In genomic region chr7:1644341-1645070, GRCh38 we compare ENCODE assay signal across 21 cellular contexts. TPM values are rescaled to one million over a fixed set of nuclear protein-coding genes. Genes with fewer than 3 reads are reported as not detected.
DNase-seq lines count a peak whose midpoint lies in the region; TF ChIP-seq lines count a peak whose summit lies in the region.
"Had no signal": no experiment of that assay in that cellular context is flagged by ENCODE, and none has a peak within 500 bp of the region (broad histone marks: within the 10 kb centered on the region; RNA-seq: fewer than 3 reads in every experiment).

No MANE protein-coding gene starts in this region.

- H3K79me2 ChIP-seq in osteoblast (ENCODE audit: insufficient read depth, low read length), result no peaks in the 10 kb centered on the region

- H4K20me1 ChIP-seq in osteoblast (ENCODE audit: insufficient read depth, low read length), result no peaks in the 10 kb centered on the region

- H3K4me3 Mint-ChIP-seq in activated naive CD4-positive, alpha-beta T cell treated with anti-CD3 and anti-CD28 coated beads, Interleukin-2, amount 50 U/mL, for 24 hours, result no peak overlapping the region
- no peak overlapping the region for H3K4me3 Mint-ChIP-seq in activated naive CD4-positive, alpha-beta T cell treated with anti-CD3 and anti-CD28 coated beads, Interleukin-2, amount 10 ng/mL, durations not matched to agents 7 days and 5 days
- H3K4me3 Mint-ChIP-seq in MCF 10A (ENCODE audit: unreplicated experiment), result no peak overlapping the region
- H3K4me3 Mint-ChIP-seq: CD8-positive, alpha-beta T cell; HFFc6 had no signal

- no peaks in the 10 kb centered on the region for H3K4me1 Mint-ChIP-seq in activated naive CD4-positive, alpha-beta T cell treated with anti-CD3 and anti-CD28 coated beads, Interleukin-2, amount 50 U/mL, for 24 hours
- H3K4me1 Mint-ChIP-seq in activated naive CD4-positive, alpha-beta T cell treated with anti-CD3 and anti-CD28 coated beads, Interleukin-2, amount 10 ng/mL, durations not matched to agents 7 days and 5 days, result no peaks in the 10 kb centered on the region
- H3K4me1 Mint-ChIP-seq in MCF 10A (ENCODE audit: insufficient read depth, unreplicated experiment), result no peaks in the 10 kb centered on the region

- no TSS peak for BruUV-seq in MCF 10A (replicated peaks; lab: Mats Ljungman, UMichigan)

- in situ Hi-C loops in transverse colon (cut with MboI; ENCODE audit: low pct_ligation_motif_present in 1 of 4, low pct_unique_long_range_greater_than_20kb in 1 of 4, low sequenced_read_pairs in 3 of 4), result no loop called here

- DNase-seq in activated naive CD4-positive, alpha-beta T cell treated with anti-CD3 and anti-CD28 coated beads, Interleukin-2, amount 10 ng/mL, durations not matched to agents 7 days and 5 days, result no peak
- DNase-seq in D341Med (ENCODE audit: low spot score), result peak; percentile 17
- peak; percentile 48 for DNase-seq in islet precursor cell
- DNase-seq in osteoblast (ENCODE audit: insufficient read length, low spot score, missing footprints), result peak; percentile 86
- DNase-seq in NCI-H2081 (lab: John Stamatoyannopoulos, UW), result no peak
- DNase-seq in MCF 10A (ENCODE audit: unreplicated experiment), result no peak
- no peak for DNase-seq in transverse colon
- DNase-seq: AML-193; Calu3; CD8-positive, alpha-beta T cell; DMS 273 treated with DMSO at 0.1 percent for 48 hours; DMS53; DND-41; EL; GOT3; HFFc6 had no signal

- H2AFZ ChIP-seq in osteoblast (ENCODE audit: low read length), result no peak overlapping the region

- intact Hi-C loops in MCF 10A (cut with micrococcal nuclease) (no loop called here), transverse colon (cut with DNase I; ENCODE audit: low total_unique reads) (no loop called here)

- H3K9me3 ChIP-seq in osteoblast (ENCODE audit: low read depth, low read length) (no peaks in the 10 kb centered on the region), transverse colon (no peaks in the 10 kb centered on the region)
- H3K9me3 ChIP-seq: A549 had no signal

- POLR2A ChIA-PET in MCF 10A (lab: Yijun Ruan, JAX), result no interaction called here

- H3K4me1 ChIP-seq in osteoblast (ENCODE audit: insufficient read depth, low read length) (no peaks in the 10 kb centered on the region), transverse colon (no peaks in the 10 kb centered on the region)
- H3K4me1 ChIP-seq: A549 had no signal

- H3K4me3 ChIP-seq in osteoblast (ENCODE audit: insufficient read depth, low read length) (no peak overlapping the region), transverse colon (no peak overlapping the region)
- H3K4me3 ChIP-seq: A549, GM12878 had no signal

- H3K4me2 ChIP-seq in osteoblast (ENCODE audit: insufficient read depth, low read length), result no peak overlapping the region
- H3K4me2 ChIP-seq: A549 had no signal

- peaks cover 3% of the 10 kb centered on the region for H3K27me3 Mint-ChIP-seq in activated naive CD4-positive, alpha-beta T cell treated with anti-CD3 and anti-CD28 coated beads, Interleukin-2, amount 50 U/mL, for 24 hours
- peaks cover 23% of the 10 kb centered on the region for H3K27me3 Mint-ChIP-seq in activated naive CD4-positive, alpha-beta T cell treated with anti-CD3 and anti-CD28 coated beads, Interleukin-2, amount 10 ng/mL, durations not matched to agents 7 days and 5 days
- H3K27me3 Mint-ChIP-seq in MCF 10A (ENCODE audit: insufficient read depth, unreplicated experiment), result peaks cover 24% of the 10 kb centered on the region

- peaks cover 39% of the 10 kb centered on the region for H3K27me3 ChIP-seq in osteoblast (ENCODE audit: insufficient read depth, low read length)
- H3K27me3 ChIP-seq in transverse colon, result peaks cover 32% of the 10 kb centered on the region

- CTCF ChIA-PET in activated naive CD4-positive, alpha-beta T cell treated with anti-CD3 and anti-CD28 coated beads, Interleukin-2, amount 10 ng/mL, durations not matched to agents 7 days and 5 days (lab: Charles Lee), result interaction anchor here (0.7 kb wide), 1 partner anchor 240 kb away, joined by 3 read pairs; no protein-coding TSS in a partner anchor
- CTCF ChIA-PET in MCF 10A (lab: Yijun Ruan, JAX), result interaction anchor here (0.6 kb wide), 1 partner anchor 604 kb away, joined by 3 read pairs; no protein-coding TSS in a partner anchor

- peak overlapping the region; percentile 23 for H3K27ac Mint-ChIP-seq in activated naive CD4-positive, alpha-beta T cell treated with anti-CD3 and anti-CD28 coated beads, Interleukin-2, amount 50 U/mL, for 24 hours
- H3K27ac Mint-ChIP-seq in activated naive CD4-positive, alpha-beta T cell treated with anti-CD3 and anti-CD28 coated beads, Interleukin-2, amount 10 ng/mL, durations not matched to agents 7 days and 5 days, result no peak overlapping the region
- no peak overlapping the region for H3K27ac Mint-ChIP-seq in MCF 10A (ENCODE audit: low read depth, unreplicated experiment)
- H3K27ac Mint-ChIP-seq: CD8-positive, alpha-beta T cell; HFFc6 had no signal

- no peak for TF ChIP-seq CTCF in osteoblast (IDR thresholded peaks at IDR 0.05; ENCODE audit: extremely low read depth, low read depth, low read length)
- no peak for TF ChIP-seq CTCF in MCF 10A (IDR thresholded peaks at IDR 0.05; ENCODE audit: unreplicated experiment)
- no peak for TF ChIP-seq CTCF in transverse colon (IDR thresholded peaks at IDR 0.05)

- no peaks in the 10 kb centered on the region for H3K36me3 ChIP-seq in osteoblast (ENCODE audit: insufficient read depth, low read length)
- H3K36me3 ChIP-seq in transverse colon, result no peaks in the 10 kb centered on the region

- H3K9me3 Mint-ChIP-seq in activated naive CD4-positive, alpha-beta T cell treated with anti-CD3 and anti-CD28 coated beads, Interleukin-2, amount 50 U/mL, for 24 hours, result no peaks in the 10 kb centered on the region
- no peaks in the 10 kb centered on the region for H3K9me3 Mint-ChIP-seq in activated naive CD4-positive, alpha-beta T cell treated with anti-CD3 and anti-CD28 coated beads, Interleukin-2, amount 10 ng/mL, durations not matched to agents 7 days and 5 days
- H3K9me3 Mint-ChIP-seq in MCF 10A (ENCODE audit: unreplicated experiment), result no peaks in the 10 kb centered on the region
- H3K9me3 Mint-ChIP-seq: CD8-positive, alpha-beta T cell; HFFc6 had no signal

- H3K36me3 Mint-ChIP-seq in activated naive CD4-positive, alpha-beta T cell treated with anti-CD3 and anti-CD28 coated beads, Interleukin-2, amount 50 U/mL, for 24 hours, result no peaks in the 10 kb centered on the region
- H3K36me3 Mint-ChIP-seq in activated naive CD4-positive, alpha-beta T cell treated with anti-CD3 and anti-CD28 coated beads, Interleukin-2, amount 10 ng/mL, durations not matched to agents 7 days and 5 days, result no peaks in the 10 kb centered on the region
- H3K36me3 Mint-ChIP-seq in MCF 10A (ENCODE audit: insufficient read depth, unreplicated experiment), result no peaks in the 10 kb centered on the region
- H3K36me3 Mint-ChIP-seq: CD8-positive, alpha-beta T cell had no signal

- 47 to 83% methylated on average over 3 to 23 of the region's 23 CpGs for WGBS in transverse colon (ENCODE audit: low coverage in 1 of 2), 2 donors

- H3K27ac ChIP-seq in osteoblast (ENCODE audit: low read depth, low read length), result no peak overlapping the region
- no peak overlapping the region for H3K27ac ChIP-seq in transverse colon
- H3K27ac ChIP-seq: 22Rv1, A549, HL-60 had no signal

- no peak for TF ChIP-seq EP300 in transverse colon (IDR thresholded peaks at IDR 0.05; ENCODE audit: low read depth)

- TF ChIP-seq POLR2A in transverse colon (IDR thresholded peaks at IDR 0.05), result no peak

RNA-seq across cellular contexts. Expression of gene ELFN1, which starts 25.6 kb away (rescaled TPM):
- total RNA-seq in osteoblast (12.7 and 14.1 TPM in 2 replicates), MCF 10A (2022) (not detected in 2 replicates), transverse colon (under 1 TPM in 3 of 4 donors, not detected in 1; 0.14 to 0.60 (median 0.32) TPM)
- total RNA-seq: Calu3; CD8-positive, alpha-beta T cell; GM12878 had no signal

Comparison
In these comparisons a context has a peak if more than half of its experiments do, and no peak if none do; other contexts are left out.
1. DNase-seq: peak in D341Med (single experiment), islet precursor cell (single experiment) and osteoblast (single experiment); none in activated naive CD4-positive, alpha-beta T cell treated with anti-CD3 and anti-CD28 coated beads, Interleukin-2, amount 10 ng/mL, durations not matched to agents 7 days and 5 days (single experiment), NCI-H2081 (0 of 2), MCF 10A (single experiment) and transverse colon (single experiment).